In the genomic region with DNA sequence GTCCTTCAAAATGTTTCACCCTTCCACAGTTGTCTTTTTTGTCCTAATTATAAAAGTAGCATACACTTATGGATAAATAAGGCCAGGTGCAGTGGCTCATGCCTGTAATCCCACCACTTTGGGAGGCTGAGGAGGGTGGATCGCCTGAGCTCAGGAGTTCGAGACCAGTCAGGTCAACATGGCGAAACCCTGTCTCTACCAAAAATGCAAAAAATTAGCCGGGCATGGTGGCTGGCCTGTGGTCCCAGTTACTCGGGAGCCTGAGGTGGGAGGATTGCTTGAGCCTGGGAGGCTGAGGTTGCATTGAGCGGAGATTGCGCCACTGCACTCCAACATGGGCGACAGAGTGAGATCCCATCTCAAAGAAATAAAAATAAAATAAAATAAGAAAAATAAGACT, we compare ENCODE assay signal across 26 cellular contexts. TPM values are rescaled to one million over a fixed set of nuclear protein-coding genes. Genes with fewer than 3 reads are reported as not detected.
"Had no signal": no experiment of that assay in that cellular context is flagged by ENCODE, and none has a peak within 500 bp of the region (broad histone marks: within the 10 kb centered on the region; RNA-seq: fewer than 3 reads in every experiment).

No MANE protein-coding gene starts in this region.

- H3K27me3 ChIP-seq: Peyer's patch, SJCRH30 had no signal

- H3K27ac ChIP-seq: adrenal gland, breast epithelium, Peyer's patch, RWPE1, SJCRH30 had no signal

- H3K27ac Mint-ChIP-seq: activated CD8-positive, alpha-beta T cell treated with anti-CD3 and anti-CD28 coated beads for 36 hours; activated naive CD8-positive, alpha-beta T cell treated with anti-CD3 and anti-CD28 coated beads, Interleukin-2, amount 10 ng/mL, durations not matched to agents 7 days and 5 days had no signal

- H3K4me1 ChIP-seq: breast epithelium, SJCRH30 had no signal

- ATAC-seq: activated CD4-positive, CD25-positive, alpha-beta regulatory T cell treated with anti-CD3 and anti-CD28 coated beads, Interleukin-2, amount 50 U/mL, for 24 hours; activated CD8-positive, alpha-beta T cell treated with anti-CD3 and anti-CD28 coated beads for 36 hours; SK-N-SH treated with all-trans-retinoic acid at 6 μM for 48 hours had no signal

- H3K9me3 Mint-ChIP-seq: activated CD8-positive, alpha-beta T cell treated with anti-CD3 and anti-CD28 coated beads for 36 hours; activated naive CD8-positive, alpha-beta T cell treated with anti-CD3 and anti-CD28 coated beads, Interleukin-2, amount 10 ng/mL, durations not matched to agents 7 days and 5 days had no signal

- H3K4me3 ChIP-seq: adrenal gland, breast epithelium, Peyer's patch, SJCRH30 had no signal

- DNase-seq: activated CD4-positive, alpha-beta T cell treated with anti-CD3 and anti-CD28 coated beads for 4 hours; activated CD8-positive, alpha-beta T cell treated with anti-CD3 and anti-CD28 coated beads for 36 hours; activated naive CD4-positive, alpha-beta T cell treated with anti-CD3 and anti-CD28 coated beads, Interleukin-2, amount 50 U/mL, for 16 hours; activated naive CD8-positive, alpha-beta T cell treated with anti-CD3 and anti-CD28 coated beads, Interleukin-2, amount 10 ng/mL, durations not matched to agents 7 days and 5 days; activated T-cell treated with anti-CD3 and anti-CD28 coated beads for 4 hours; activated T-cell treated with anti-CD3 and anti-CD28 coated beads, Interleukin-2, amount 50 U/mL, for 48 hours; adrenal gland; aorta; caudate nucleus; Kasumi-1; KBM-7; NCI-H1048; NCI-H146; NCI-H187 treated with DMSO at 0.1 percent for 48 hours; NCI-H2081 treated with DMSO at 0.1 percent for 48 hours; NCI-H446; NCI-H524; Peyer's patch; Right ventricle myocardium superior; SJCRH30; SW 1271 had no signal

RNA-seq across cellular contexts. Expression of gene C5orf52, which starts 1.6 kb away (rescaled TPM):
- total RNA-seq: activated CD8-positive, alpha-beta T cell treated with anti-CD3 and anti-CD28 coated beads for 36 hours; activated naive CD8-positive, alpha-beta T cell treated with anti-CD3 and anti-CD28 coated beads, Interleukin-2, amount 10 ng/mL, durations not matched to agents 7 days and 5 days; adrenal gland; aorta; breast epithelium; cerebellum; Right ventricle myocardium superior; SJCRH30 had no signal
- polyA plus RNA-seq: adrenal gland, aorta had no signal

RNA-seq across cellular contexts. Expression of gene SOX30, which starts 20.7 kb away (rescaled TPM):
- total RNA-seq: SJCRH30 had no signal
- polyA plus RNA-seq: aorta had no signal
